In the genomic region with DNA sequence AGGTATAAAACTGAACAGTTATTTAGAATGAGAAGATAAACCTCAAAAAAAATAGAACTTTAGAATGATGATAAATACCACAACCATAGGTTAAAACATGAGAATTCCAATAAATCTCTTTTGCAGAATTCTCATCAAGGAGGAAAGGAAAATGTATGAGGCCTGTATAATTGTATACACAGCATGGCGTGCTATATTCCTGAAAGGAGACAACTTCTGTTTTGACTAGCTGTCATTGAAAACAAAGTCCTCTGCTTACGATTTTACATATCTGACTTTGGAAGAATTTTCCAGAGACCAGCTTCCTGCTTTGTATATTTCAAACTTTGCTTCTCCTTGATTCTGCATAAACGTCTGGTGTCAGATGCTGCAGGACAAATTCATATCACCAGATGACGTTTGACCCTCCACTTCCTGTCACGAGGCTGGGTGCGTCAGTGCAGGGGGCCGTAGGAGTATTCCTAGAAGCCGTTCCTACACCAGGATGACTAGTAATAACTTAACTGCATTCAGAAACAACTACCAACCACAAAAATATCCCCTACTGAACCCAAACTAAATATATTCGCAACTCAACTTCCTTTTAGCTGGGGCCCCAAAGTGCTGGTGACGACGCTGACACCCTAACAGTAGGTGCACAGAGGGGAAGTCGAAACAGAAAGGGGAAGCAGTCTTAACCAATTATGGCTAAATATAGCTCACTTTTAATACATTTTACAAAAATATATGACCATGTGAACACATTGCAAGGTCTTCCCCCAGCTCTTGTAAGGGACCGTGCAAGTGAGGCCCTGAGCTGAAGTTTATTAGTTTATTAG, we compare ENCODE assay signal across 8 cellular contexts.
DNase-seq lines count a peak whose midpoint lies in the region; ATAC-seq and TF ChIP-seq lines count a peak whose summit lies in the region.

No MANE protein-coding gene starts in this region.

- peak overlapping the region; percentile 59 for H3K4me3 Mint-ChIP-seq in dendritic cell treated with granulocyte-macrophage colony-stimulating factor and Interleukin-4, amounts not matched to agents 40 ng/mL and 50 ng/mL, for 4 days

- H3K36me3 ChIP-seq in esophagus muscularis mucosa = no peaks in the 10 kb centered on the region
- no peaks in the 10 kb centered on the region for H3K36me3 ChIP-seq in vagina

- no peak for TF ChIP-seq POLR2A in esophagus muscularis mucosa (IDR thresholded peaks at IDR 0.05; ENCODE audit: low read depth)
- TF ChIP-seq POLR2A in vagina (IDR thresholded peaks at IDR 0.05) = no peak

- no peak for TF ChIP-seq EP300 in esophagus muscularis mucosa (IDR thresholded peaks at IDR 0.05)

- H3K27ac ChIP-seq in esophagus muscularis mucosa (replicated peaks in 1 of 4) = peak overlapping the region in 1 of 4 donors; percentile 18
- H3K27ac ChIP-seq in vagina = no peak overlapping the region

- H3K27ac Mint-ChIP-seq in dendritic cell treated with granulocyte-macrophage colony-stimulating factor and Interleukin-4, amounts not matched to agents 40 ng/mL and 50 ng/mL, for 4 days = peak overlapping the region; percentile 82

- no peaks in the 10 kb centered on the region for H3K36me3 Mint-ChIP-seq in dendritic cell treated with granulocyte-macrophage colony-stimulating factor and Interleukin-4, amounts not matched to agents 40 ng/mL and 50 ng/mL, for 4 days (ENCODE audit: low read depth)

- 62% methylated on average over 13 of the region's 13 CpGs for WGBS in esophagus muscularis mucosa

- H3K9me3 ChIP-seq in esophagus muscularis mucosa (no peaks in the 10 kb centered on the region), vagina (no peaks in the 10 kb centered on the region)

- H3K4me1 ChIP-seq in esophagus muscularis mucosa = peaks cover 12 to 36% (median 26%) of the 10 kb centered on the region in 4 donors
- H3K4me1 ChIP-seq in vagina = peaks cover 11% of the 10 kb centered on the region

- H3K27me3 ChIP-seq in esophagus muscularis mucosa (no peaks in the 10 kb centered on the region), vagina (no peaks in the 10 kb centered on the region)

- ATAC-seq in GM19328 (IDR thresholded peaks at IDR 0.05; ENCODE audit: unreplicated experiment) (peak; percentile 96), HG03280 (IDR thresholded peaks at IDR 0.05; ENCODE audit: unreplicated experiment) (peak; percentile 96)

- TF ChIP-seq CTCF in esophagus muscularis mucosa (IDR thresholded peaks at IDR 0.05) = no peak
- no peak for TF ChIP-seq CTCF in vagina (IDR thresholded peaks at IDR 0.05)

- H3K27me3 Mint-ChIP-seq in dendritic cell treated with granulocyte-macrophage colony-stimulating factor and Interleukin-4, amounts not matched to agents 40 ng/mL and 50 ng/mL, for 4 days = peaks cover 29% of the 10 kb centered on the region

- no peak overlapping the region for H3K4me3 ChIP-seq in esophagus muscularis mucosa
- H3K4me3 ChIP-seq in vagina = no peak overlapping the region

- peak; percentile 1 to 50 (median 20) for DNase-seq in activated CD4-positive, CD25-positive, alpha-beta regulatory T cell (lab: John Stamatoyannopoulos, UW)
- DNase-seq in stimulated activated CD4-positive, alpha-beta T cell treated with anti-CD3 and anti-CD28 coated beads, Interleukin-2, amount 100 ng/mL, for 24 hours = peak; percentile 71 to 80
- DNase-seq in esophagus muscularis mucosa (ENCODE audit: extremely low spot score) = no peak
- DNase-seq in vagina (ENCODE audit: extremely low spot score in 2 of 2) = no peak
- DNase-seq in SW 1271 (lab: John Stamatoyannopoulos, UW) = no peak

- H3K9me3 Mint-ChIP-seq in dendritic cell treated with granulocyte-macrophage colony-stimulating factor and Interleukin-4, amounts not matched to agents 40 ng/mL and 50 ng/mL, for 4 days = no peaks in the 10 kb centered on the region

- intact Hi-C loops in dendritic cell treated with granulocyte-macrophage colony-stimulating factor and Interleukin-4, amounts not matched to agents 40 ng/mL and 50 ng/mL, for 4 days (cut with micrococcal nuclease) = loop anchor here (1.0 to 5.0 kb wide), 4 partner anchors 11 to 149 kb away; no protein-coding TSS in a partner anchor
- intact Hi-C loops in esophagus muscularis mucosa (cut with DNase I) (no loop called here), vagina (cut with DNase I) (no loop called here)

- H3K4me1 Mint-ChIP-seq in dendritic cell treated with granulocyte-macrophage colony-stimulating factor and Interleukin-4, amounts not matched to agents 40 ng/mL and 50 ng/mL, for 4 days (ENCODE audit: low read depth) = peaks cover 64% of the 10 kb centered on the region

Comparison
In these comparisons a context has a peak if more than half of its experiments do, and no peak if none do; other contexts are left out.
1. DNase-seq: peak in activated CD4-positive, CD25-positive, alpha-beta regulatory T cell (4 of 4) and stimulated activated CD4-positive, alpha-beta T cell treated with anti-CD3 and anti-CD28 coated beads, Interleukin-2, amount 100 ng/mL, for 24 hours (2 of 2); none in esophagus muscularis mucosa (single experiment), vagina (0 of 2) and SW 1271 (0 of 2).